1 cellular context compared by ENCODE assay signal in genomic region chr3:142976621-142977398, GRCh38.
TF ChIP-seq lines count a peak whose summit lies in the region.

No MANE protein-coding gene starts in this region.

TF ChIP-seq in HepG2, 621 proteins besides CTCF, POLR2A, EP300 and RAD21 (continued from another document):
- TF ChIP-seq HBP1 (CRISPR knock-in tag; IDR thresholded peaks at IDR 0.05; ENCODE audit: low read depth) (no peak), GATAD1 (CRISPR knock-in tag; IDR thresholded peaks at IDR 0.05) (0 out of 2 replicates have a peak, but pooled peaks have one; percentile 20), ZNF331 (CRISPR knock-in tag; IDR thresholded peaks at IDR 0.05) (peak; percentile 75), ZNF7 (CRISPR knock-in tag; IDR thresholded peaks at IDR 0.05) (peak; percentile 99), ZNF280D (CRISPR knock-in tag; IDR thresholded peaks at IDR 0.05) (no peak), ZNF335 (CRISPR knock-in tag; IDR thresholded peaks at IDR 0.05) (no peak), HNRNPK (IDR thresholded peaks at IDR 0.05; ENCODE audit: low read depth, low read length, poor library complexity, severe bottlenecking) (no peak), TARDBP (CRISPR knock-in tag; IDR thresholded peaks at IDR 0.05) (peak; percentile 59; the same call in 1 of the 2 replicates), ZNF280B (CRISPR knock-in tag; IDR thresholded peaks at IDR 0.05; ENCODE audit: borderline replicate concordance) (no peak), PRDM4 (CRISPR knock-in tag; IDR thresholded peaks at IDR 0.05; ENCODE audit: borderline replicate concordance) (no peak), ZNF788 (CRISPR knock-in tag; IDR thresholded peaks at IDR 0.05; ENCODE audit: borderline replicate concordance) (no peak), TIGD3 (CRISPR knock-in tag; IDR thresholded peaks at IDR 0.05; ENCODE audit: borderline replicate concordance) (no peak), ZNF615 (CRISPR knock-in tag; IDR thresholded peaks at IDR 0.05; ENCODE audit: borderline replicate concordance) (no peak), FOXO1 (CRISPR knock-in tag; IDR thresholded peaks at IDR 0.05) (peak; percentile 16; the same call in 1 of the 2 replicates), ZNF274 (CRISPR knock-in tag; IDR thresholded peaks at IDR 0.05) (peak; percentile 57; the same call in 1 of the 2 replicates), ZFP41 (CRISPR knock-in tag; IDR thresholded peaks at IDR 0.05; ENCODE audit: borderline replicate concordance) (no peak), ZNF251 (CRISPR knock-in tag; IDR thresholded peaks at IDR 0.05) (no peak), ZBTB7A (CRISPR knock-in tag; IDR thresholded peaks at IDR 0.05) (no peak), MZF1 (CRISPR knock-in tag; IDR thresholded peaks at IDR 0.05; ENCODE audit: borderline replicate concordance) (no peak), ZNF616 (CRISPR knock-in tag; IDR thresholded peaks at IDR 0.05; ENCODE audit: low read depth) (no peak), TOE1 (CRISPR knock-in tag; IDR thresholded peaks at IDR 0.05) (no peak), MXD1 (CRISPR knock-in tag; IDR thresholded peaks at IDR 0.05) (no peak), GTF3A (CRISPR knock-in tag; conservative IDR thresholded peaks at IDR 0.05) (0 out of 2 replicates have a peak, but pooled peaks have one; percentile 60), HNRNPL (IDR thresholded peaks at IDR 0.05; ENCODE audit: low read depth, low read length) (no peak), RCOR2 (CRISPR knock-in tag; IDR thresholded peaks at IDR 0.05) (peak; percentile 66; the same call in 1 of the 2 replicates), HOXA3 (CRISPR knock-in tag; IDR thresholded peaks at IDR 0.05) (peak; percentile 72; the same call in 1 of the 2 replicates), ZNF160 (CRISPR knock-in tag; IDR thresholded peaks at IDR 0.05) (no peak), MIXL1 (CRISPR knock-in tag; IDR thresholded peaks at IDR 0.05) (peak; percentile 87), ZNF597 (CRISPR knock-in tag; IDR thresholded peaks at IDR 0.05) (no peak), ATF7-NPFF (CRISPR knock-in tag; IDR thresholded peaks at IDR 0.05; ENCODE audit: low read depth) (no peak), MTERF4 (CRISPR knock-in tag; IDR thresholded peaks at IDR 0.05) (no peak), ZBTB38 (CRISPR knock-in tag; IDR thresholded peaks at IDR 0.05) (peak; percentile 55; the same call in 1 of the 2 replicates), KMT2A (CRISPR knock-in tag; IDR thresholded peaks at IDR 0.05) (0 out of 2 replicates have a peak, but pooled peaks have one; percentile 25), SATB2 (CRISPR knock-in tag; IDR thresholded peaks at IDR 0.05) (no peak)
